ENCODE assay signal across 11 cellular contexts in the genomic region with DNA sequence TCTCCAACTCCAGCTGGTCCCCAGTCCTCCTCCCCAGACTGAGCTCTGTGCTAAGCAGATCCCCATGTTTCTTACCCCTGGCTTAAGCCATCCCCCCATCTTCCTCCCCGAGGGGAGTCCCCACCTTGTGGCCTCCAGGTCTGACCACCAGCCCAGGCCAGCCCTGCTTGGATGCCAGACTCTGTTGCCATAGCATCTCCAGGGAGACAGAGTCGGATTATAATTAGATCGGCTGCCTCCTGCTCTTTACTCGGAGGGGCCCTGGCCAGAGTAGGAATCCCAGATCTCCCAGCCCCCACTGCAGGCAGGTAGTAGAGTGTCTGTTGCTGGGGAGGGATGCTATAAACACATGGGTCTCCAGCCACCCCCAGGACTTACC. TPM values are rescaled to one million over a fixed set of nuclear protein-coding genes. Genes with fewer than 3 reads are reported as not detected.
DNase-seq lines count a peak whose midpoint lies in the region; ATAC-seq, FAIRE-seq and TF ChIP-seq lines count a peak whose summit lies in the region.
"Had no signal": no experiment of that assay in that cellular context is flagged by ENCODE, and none has a peak within 500 bp of the region (broad histone marks: within the 10 kb centered on the region; RNA-seq: fewer than 3 reads in every experiment).

No MANE protein-coding gene starts in this region.

- no peak for ATAC-seq in HG02678 (IDR thresholded peaks at IDR 0.05; ENCODE audit: unreplicated experiment)
- ATAC-seq: foreskin keratinocyte had no signal

- H3K27ac ChIP-seq in spleen: peak overlapping the region in 5 of 8 donors; percentile 74 to 87 (median 82)
- H3K27ac ChIP-seq: foreskin keratinocyte had no signal

- DNase-seq in NCI-H1105 (lab: John Stamatoyannopoulos, UW) (peak; percentile 0), iris pigment epithelial cell (ENCODE audit: low read depth) (peak; percentile 16), spleen (no peak), GM12891 (ENCODE audit: insufficient read length, low spot score) (no peak), NCI-H2171 (lab: John Stamatoyannopoulos, UW) (no peak)
- DNase-seq in stimulated activated CD4-positive, alpha-beta T cell treated with anti-CD3 and anti-CD28 coated beads, Interleukin-4, amount 100 ng/mL, for 4 hours: no peak
- DNase-seq: foreskin keratinocyte, NCI-H526 treated with DMSO at 0.1 percent for 48 hours had no signal

- peaks cover 4 to 56% (median 40%) of the 10 kb centered on the region in 6 donors for H3K4me1 ChIP-seq in spleen
- H3K4me1 ChIP-seq: foreskin keratinocyte had no signal

- no peak for FAIRE-seq in GM12891 (lab: Jason Lieb, UNC)

- H3K27me3 ChIP-seq in spleen (replicated peaks in 1 of 7): no peaks in the 10 kb centered on the region
- H3K27me3 ChIP-seq: foreskin keratinocyte had no signal

- H3K36me3 Mint-ChIP-seq in brain: peaks cover 5% of the 10 kb centered on the region
- H3K36me3 Mint-ChIP-seq: activated naive CD4-positive, alpha-beta T cell treated with anti-CD3 and anti-CD28 coated beads, Interleukin-2, amount 50 U/mL, for 24 hours had no signal

- no peak for TF ChIP-seq POLR2A in spleen (IDR thresholded peaks at IDR 0.05)
- no peak for TF ChIP-seq POLR2A in GM12891 (IDR thresholded peaks at IDR 0.05; ENCODE audit: low read depth, low read length)

- peak overlapping the region; percentile 94 to 99 (median 98) for H3K27ac Mint-ChIP-seq in brain
- H3K27ac Mint-ChIP-seq: activated naive CD4-positive, alpha-beta T cell treated with anti-CD3 and anti-CD28 coated beads, Interleukin-2, amount 50 U/mL, for 24 hours had no signal

- no peaks in the 10 kb centered on the region for H3K9me3 ChIP-seq in spleen

- H3K27me3 Mint-ChIP-seq in brain: no peaks in the 10 kb centered on the region
- H3K27me3 Mint-ChIP-seq: activated naive CD4-positive, alpha-beta T cell treated with anti-CD3 and anti-CD28 coated beads, Interleukin-2, amount 50 U/mL, for 24 hours had no signal

- peak overlapping the region; percentile 77 to 99 (median 91) for H3K4me3 Mint-ChIP-seq in brain
- H3K4me3 Mint-ChIP-seq: activated naive CD4-positive, alpha-beta T cell treated with anti-CD3 and anti-CD28 coated beads, Interleukin-2, amount 50 U/mL, for 24 hours had no signal

- WGBS in spleen, 5 donors: 57 to 78% (median 72%) methylated on average over 3 to 4 of the region's 4 CpGs

- H3K4me3 ChIP-seq in spleen: peak overlapping the region in 1 of 8 donors; percentile 88

- peaks cover 0 to 27% (median 0%) of the 10 kb centered on the region in 6 donors for H3K36me3 ChIP-seq in spleen

- H3K9me3 Mint-ChIP-seq in brain: no peaks in the 10 kb centered on the region
- H3K9me3 Mint-ChIP-seq: activated naive CD4-positive, alpha-beta T cell treated with anti-CD3 and anti-CD28 coated beads, Interleukin-2, amount 50 U/mL, for 24 hours had no signal

- peaks cover 60% of the 10 kb centered on the region for H3K4me1 Mint-ChIP-seq in brain

- intact Hi-C loops in spleen (cut with DNase I; ENCODE audit: low total_unique reads): loop anchor here (5.0 kb wide), 1 partner anchor 104 kb away; the partner anchor contains the start of gene C3orf62

- TF ChIP-seq CTCF in brain (conservative IDR thresholded peaks at IDR 0.05): no peak
- no peak for TF ChIP-seq CTCF in spleen (IDR thresholded peaks at IDR 0.05 in 8 of 11, conservative IDR thresholded peaks at IDR 0.05 in 3 of 11)

TF ChIP-seq in GM12891, 5 proteins besides CTCF, POLR2A, EP300 and RAD21:
- TF ChIP-seq POLR2AphosphoS5 (IDR thresholded peaks at IDR 0.05; ENCODE audit: low read depth, low read length): no peak
- no peak for TF ChIP-seq PAX5 (IDR thresholded peaks at IDR 0.05; ENCODE audit: insufficient read depth, low read length, severe bottlenecking)
- TF ChIP-seq POU2F2 (IDR thresholded peaks at IDR 0.05; ENCODE audit: low read depth, low read length): no peak
- TF ChIP-seq TAF1 (IDR thresholded peaks at IDR 0.05; ENCODE audit: low read depth, low read length): no peak
- TF ChIP-seq SPI1 (IDR thresholded peaks at IDR 0.05; ENCODE audit: low read depth, low read length): no peak

RNA-seq across cellular contexts. Expression of gene KLHDC8B, which starts 2.4 kb away (rescaled TPM):
- polyA plus RNA-seq in brain (ENCODE audit: insufficient read depth, low read depth, low replicate concordance) (14.7 TPM), spleen (10 to 100 TPM; 10.5 to 21.3 (median 19.5) TPM)
- total RNA-seq in spleen: 10 to 100 TPM; 18.6 to 29.2 (median 21.9) TPM
- 3.5 TPM for polyA plus RNA-seq in GM12891 (2012; ENCODE audit: low read depth, missing spikeins)

RNA-seq across cellular contexts. Expression of gene CCDC71, which starts 7.7 kb away (rescaled TPM):
- 13.3 TPM for polyA plus RNA-seq in brain (ENCODE audit: insufficient read depth, low read depth, low replicate concordance)
- 10 to 100 TPM; 20.5 to 45.4 (median 28.8) TPM for total RNA-seq in spleen
- 10 to 100 TPM in 2 of 3 donors, 1 to 10 TPM in 1; 9.9 to 19.1 (median 16.3) TPM for polyA plus RNA-seq in spleen
- 13.6 TPM for polyA plus RNA-seq in GM12891 (2012; ENCODE audit: low read depth, missing spikeins)

RNA-seq across cellular contexts. Expression of gene LAMB2, which starts 40.9 kb away (rescaled TPM):
- polyA plus RNA-seq in brain (ENCODE audit: insufficient read depth, low read depth, low replicate concordance) (84.1 TPM), spleen (100 to 1,000 TPM in 2 of 3 donors, 10 to 100 TPM in 1; 97.7 to 376 (median 264) TPM)
- total RNA-seq in spleen: 100 to 1,000 TPM; 168 to 331 (median 284) TPM
- polyA plus RNA-seq in GM12891 (2012; ENCODE audit: low read depth, missing spikeins): 1.5 TPM

RNA-seq across cellular contexts. Expression of gene USP19, which starts 53.2 kb away (rescaled TPM):
- polyA plus RNA-seq in brain (ENCODE audit: insufficient read depth, low read depth, low replicate concordance) (31.0 TPM), spleen (10 to 100 TPM; 14.1 to 26.7 (median 17.2) TPM)
- total RNA-seq in spleen: 100 to 1,000 TPM in 2 of 7 donors, 10 to 100 TPM in 5; 59.5 to 108 (median 64.8) TPM
- polyA plus RNA-seq in GM12891 (2012; ENCODE audit: low read depth, missing spikeins): 26.9 TPM

Comparison
In these comparisons a context has a peak if more than half of its experiments do, and no peak if none do; other contexts are left out.
1. DNase-seq: peak in NCI-H1105 (single experiment) and iris pigment epithelial cell (single experiment); none in spleen (single experiment), GM12891 (single experiment), stimulated activated CD4-positive, alpha-beta T cell treated with anti-CD3 and anti-CD28 coated beads, Interleukin-4, amount 100 ng/mL, for 4 hours (0 of 2) and NCI-H2171 (single experiment).